16 cellular contexts compared by ENCODE assay signal in genomic region chr3:17088017-17088416, GRCh38.
DNase-seq lines count a peak whose midpoint lies in the region; ATAC-seq and TF ChIP-seq lines count a peak whose summit lies in the region.
"Had no signal": no experiment of that assay in that cellular context is flagged by ENCODE, and none has a peak within 500 bp of the region (broad histone marks: within the 10 kb centered on the region; RNA-seq: fewer than 3 reads in every experiment).

No MANE protein-coding gene starts in this region.

- CTCF ChIA-PET in naive thymus-derived CD4-positive, alpha-beta T cell (lab: Charles Lee) = no interaction called here

- H3K9me3 Mint-ChIP-seq in dendritic cell treated with granulocyte-macrophage colony-stimulating factor and Interleukin-4, amounts not matched to agents 40 ng/mL and 50 ng/mL, for 4 days = no peaks in the 10 kb centered on the region
- H3K9me3 Mint-ChIP-seq in naive thymus-derived CD4-positive, alpha-beta T cell = peaks cover 0 to 14% (median 0%) of the 10 kb centered on the region in 11 donors

- ATAC-seq in Right ventricle myocardium inferior (peak; percentile 66), HG03469 (IDR thresholded peaks at IDR 0.05; ENCODE audit: unreplicated experiment) (no peak), left lung (no peak)
- ATAC-seq in naive thymus-derived CD4-positive, alpha-beta T cell = no peak
- ATAC-seq: sciatic nerve had no signal

- peaks cover 0 to 9% (median 0%) of the 10 kb centered on the region in 3 experiments for H3K36me3 ChIP-seq in naive thymus-derived CD4-positive, alpha-beta T cell (ENCODE audit: control insufficient read depth in 2 of 3, insufficient read depth in 3 of 3, low read length in 3 of 3)
- peaks cover 0 to 17% of the 10 kb centered on the region in 2 donors for H3K36me3 ChIP-seq in left lung
- H3K36me3 ChIP-seq in MM.1S (replicated peaks; ENCODE audit: insufficient read depth, low read length) = no peaks in the 10 kb centered on the region
- H3K36me3 ChIP-seq: MG63 had no signal

- H3K4me1 Mint-ChIP-seq in dendritic cell treated with granulocyte-macrophage colony-stimulating factor and Interleukin-4, amounts not matched to agents 40 ng/mL and 50 ng/mL, for 4 days (ENCODE audit: low read depth) = no peaks in the 10 kb centered on the region
- H3K4me1 Mint-ChIP-seq in naive thymus-derived CD4-positive, alpha-beta T cell = peaks cover 20 to 53% (median 42%) of the 10 kb centered on the region in 7 donors

- peaks cover 67% of the 10 kb centered on the region for H3K36me3 Mint-ChIP-seq in dendritic cell treated with granulocyte-macrophage colony-stimulating factor and Interleukin-4, amounts not matched to agents 40 ng/mL and 50 ng/mL, for 4 days (ENCODE audit: low read depth)
- H3K36me3 Mint-ChIP-seq in naive thymus-derived CD4-positive, alpha-beta T cell = peaks cover 19 to 73% (median 51%) of the 10 kb centered on the region in 5 donors

- H3K9me3 ChIP-seq in naive thymus-derived CD4-positive, alpha-beta T cell (ENCODE audit: control insufficient read depth in 2 of 3, low read length in 3 of 3) = no peaks in the 10 kb centered on the region
- H3K9me3 ChIP-seq in left lung = no peaks in the 10 kb centered on the region
- H3K9me3 ChIP-seq in MM.1S (replicated peaks; ENCODE audit: insufficient read depth, low read length) = no peaks in the 10 kb centered on the region
- H3K9me3 ChIP-seq: MG63 had no signal

- H3K4me1 ChIP-seq in naive thymus-derived CD4-positive, alpha-beta T cell (ENCODE audit: control insufficient read depth in 2 of 2, insufficient read depth in 2 of 2, low read length in 2 of 2) = peaks cover 6 to 32% of the 10 kb centered on the region in 2 donors
- H3K4me1 ChIP-seq in left lung (no peaks in the 10 kb centered on the region), MM.1S (ENCODE audit: low read length) (no peaks in the 10 kb centered on the region)

- H3K4me2 ChIP-seq in MM.1S (ENCODE audit: low read depth, low read length) = no peak overlapping the region

- no peaks in the 10 kb centered on the region for H3K9me2 ChIP-seq in MM.1S (replicated peaks; ENCODE audit: insufficient read depth, low read length)

- no peaks in the 10 kb centered on the region for H3K79me2 ChIP-seq in MM.1S (ENCODE audit: low read length)

- no peak overlapping the region for H3K27ac ChIP-seq in naive thymus-derived CD4-positive, alpha-beta T cell (ENCODE audit: low read depth, low read length)
- no peak overlapping the region for H3K27ac ChIP-seq in left lung
- H3K27ac ChIP-seq in MM.1S (ENCODE audit: low read length) = no peak overlapping the region
- H3K27ac ChIP-seq: VCaP had no signal

- H2AFZ ChIP-seq in MM.1S (ENCODE audit: low read length) = no peak overlapping the region

- H3K27ac Mint-ChIP-seq in dendritic cell treated with granulocyte-macrophage colony-stimulating factor and Interleukin-4, amounts not matched to agents 40 ng/mL and 50 ng/mL, for 4 days = peak overlapping the region; percentile 12
- peak overlapping the region; percentile 42 to 90 (median 78) for H3K27ac Mint-ChIP-seq in naive thymus-derived CD4-positive, alpha-beta T cell

- no peaks in the 10 kb centered on the region for H4K20me1 ChIP-seq in MM.1S (ENCODE audit: insufficient read depth, low read length)

- H3F3A ChIP-seq in MM.1S (ENCODE audit: insufficient read depth, low read length) = no peaks in the 10 kb centered on the region

- no peaks in the 10 kb centered on the region for H3K27me3 ChIP-seq in naive thymus-derived CD4-positive, alpha-beta T cell (ENCODE audit: control insufficient read depth in 2 of 2, insufficient read depth in 2 of 2, low read length in 2 of 2)
- no peaks in the 10 kb centered on the region for H3K27me3 ChIP-seq in left lung
- H3K27me3 ChIP-seq in MM.1S (replicated peaks; ENCODE audit: insufficient read depth, low read length) = no peaks in the 10 kb centered on the region
- H3K27me3 ChIP-seq: MG63 had no signal

- H3K9ac ChIP-seq in MM.1S (ENCODE audit: low read length) = no peak overlapping the region

- POLR2A ChIA-PET in naive thymus-derived CD4-positive, alpha-beta T cell (lab: Charles Lee) = no interaction called here

- no peak overlapping the region for H3K4me3 ChIP-seq in naive thymus-derived CD4-positive, alpha-beta T cell (ENCODE audit: low read length)
- H3K4me3 ChIP-seq in left lung (no peak overlapping the region), MM.1S (ENCODE audit: low read length) (no peak overlapping the region)
- H3K4me3 ChIP-seq: MG63 had no signal

- TF ChIP-seq CTCF in left lung (IDR thresholded peaks at IDR 0.05) (no peak), MM.1S (IDR thresholded peaks at IDR 0.05; ENCODE audit: low read length) (no peak)

- no peaks in the 10 kb centered on the region for H3K27me3 Mint-ChIP-seq in dendritic cell treated with granulocyte-macrophage colony-stimulating factor and Interleukin-4, amounts not matched to agents 40 ng/mL and 50 ng/mL, for 4 days
- no peaks in the 10 kb centered on the region for H3K27me3 Mint-ChIP-seq in naive thymus-derived CD4-positive, alpha-beta T cell

- H3K4me3 Mint-ChIP-seq in dendritic cell treated with granulocyte-macrophage colony-stimulating factor and Interleukin-4, amounts not matched to agents 40 ng/mL and 50 ng/mL, for 4 days = no peak overlapping the region
- peak overlapping the region in 6 of 10 donors; percentile 7 to 31 (median 14) for H3K4me3 Mint-ChIP-seq in naive thymus-derived CD4-positive, alpha-beta T cell

- intact Hi-C loops in Right ventricle myocardium inferior (cut with DNase I) (loop anchor here (5.0 kb wide), 1 partner anchor 44 kb away; no protein-coding TSS in a partner anchor), cardiac septum (cut with DNase I) (no loop called here), left lung (cut with DNase I) (no loop called here)
- intact Hi-C loops in dendritic cell treated with granulocyte-macrophage colony-stimulating factor and Interleukin-4, amounts not matched to agents 40 ng/mL and 50 ng/mL, for 4 days (cut with micrococcal nuclease) = no loop called here
- intact Hi-C loops in naive thymus-derived CD4-positive, alpha-beta T cell (cut with micrococcal nuclease) = loop anchor here in 1 of 2 donors (5.0 kb wide), 1 partner anchor 201 kb away; no protein-coding TSS in a partner anchor

- no peak for DNase-seq in Right ventricle myocardium inferior (ENCODE audit: missing footprints)
- DNase-seq in cardiac septum (ENCODE audit: low spot score) = no peak
- no peak for DNase-seq in naive thymus-derived CD4-positive, alpha-beta T cell
- DNase-seq in left lung = no peak
- no peak for DNase-seq in MM.1S
- DNase-seq: activated effector memory CD4-positive, alpha-beta T cell treated with anti-CD3 and anti-CD28 coated beads, Interleukin-2, amount 50 U/mL, for 16 hours; Calu3; islet precursor cell; MG63; NCI-H1694 treated with DMSO at 0.1 percent for 48 hours; stimulated activated CD4-positive, alpha-beta T cell treated with anti-CD3 and anti-CD28 coated beads, Interleukin-2, amount 100 ng/mL, for 24 hours; substantia nigra had no signal
